ENCODE assay signal across 8 cellular contexts in the genomic region with DNA sequence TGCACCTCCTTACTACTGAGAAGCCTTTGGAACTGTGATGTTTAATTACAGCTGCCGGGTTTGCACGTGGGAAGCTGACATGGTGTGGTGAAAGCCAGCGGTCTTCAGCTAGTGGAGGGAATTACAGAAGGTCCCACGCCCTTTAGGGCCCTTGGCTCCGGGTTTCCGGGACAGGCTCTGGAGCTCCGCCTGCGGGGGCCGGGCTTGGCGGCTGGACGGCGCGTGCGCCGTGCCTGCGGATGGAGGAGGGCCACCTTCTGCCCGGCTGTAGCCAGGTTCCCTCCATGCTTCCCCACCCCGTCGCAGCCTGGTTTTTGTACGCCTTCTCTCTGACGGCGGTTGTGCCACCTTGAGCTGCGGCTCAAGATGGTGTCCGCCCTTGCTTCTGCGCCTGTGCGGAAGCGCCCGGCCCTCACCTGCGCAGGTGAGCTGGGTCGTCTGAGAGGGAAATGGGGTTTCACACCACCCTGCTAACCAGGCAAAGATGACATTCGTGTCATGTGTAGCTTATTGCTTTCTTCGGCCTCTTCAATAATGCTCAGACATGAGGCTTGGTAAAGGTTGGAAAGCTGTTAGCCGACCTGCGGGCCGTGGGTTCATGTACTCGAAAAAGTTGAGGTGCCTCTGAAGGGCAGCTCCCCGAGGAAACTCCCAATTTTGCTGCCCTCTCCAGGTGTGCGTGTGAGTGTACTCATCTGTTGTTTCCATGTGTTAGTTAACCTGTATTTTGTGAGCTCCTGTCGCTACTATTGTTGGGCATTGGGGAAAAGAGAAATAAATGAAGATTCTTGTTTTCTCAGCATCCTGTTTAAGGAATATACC. TPM values are rescaled to one million over a fixed set of nuclear protein-coding genes. Genes with fewer than 3 reads are reported as not detected.
DNase-seq lines count a peak whose midpoint lies in the region; ATAC-seq, FAIRE-seq and TF ChIP-seq lines count a peak whose summit lies in the region.

No MANE protein-coding gene starts in this region.

- peak overlapping the region; percentile 39 to 68 (median 57) for H3K4me3 ChIP-seq in breast epithelium
- H3K4me3 ChIP-seq in keratinocyte (ENCODE audit: control insufficient read depth in 2 of 3, extremely low read depth in 1 of 3, insufficient read depth in 2 of 3, low read depth in 1 of 3, low read length in 3 of 3): peak overlapping the region; percentile 21 to 67 (median 56)

- TF ChIP-seq CTCF in breast epithelium (IDR thresholded peaks at IDR 0.05) (no peak), keratinocyte (optimal IDR thresholded peaks at IDR 0.05 in 1 of 3, IDR thresholded peaks at IDR 0.05 in 1 of 3, conservative IDR thresholded peaks at IDR 0.05 in 1 of 3; ENCODE audit: extremely low read depth in 1 of 3, insufficient read depth in 2 of 3, low read length in 3 of 3) (no peak)

- H3K9ac ChIP-seq in keratinocyte (ENCODE audit: control insufficient read depth, extremely low read depth, insufficient read depth, low read length): peak overlapping the region; percentile 69

- ATAC-seq in HG03175 (IDR thresholded peaks at IDR 0.05; ENCODE audit: unreplicated experiment) (peak; percentile 37), GM19452 (IDR thresholded peaks at IDR 0.05; ENCODE audit: unreplicated experiment) (no peak), HG03025 (IDR thresholded peaks at IDR 0.05; ENCODE audit: low FRiP score, unreplicated experiment) (no peak)

- H3K9me3 ChIP-seq in breast epithelium: no peaks in the 10 kb centered on the region
- H3K9me3 ChIP-seq in keratinocyte (ENCODE audit: control insufficient read depth, low read depth, low read length): no peaks in the 10 kb centered on the region

- FAIRE-seq in keratinocyte (lab: Jason Lieb, UNC): no peak

- no peaks in the 10 kb centered on the region for H4K20me1 ChIP-seq in keratinocyte (ENCODE audit: control insufficient read depth, extremely low read depth, insufficient read depth, low read length)

- no peaks in the 10 kb centered on the region for H3K79me2 ChIP-seq in keratinocyte (ENCODE audit: control insufficient read depth, insufficient read depth, low read length)

- TF ChIP-seq POLR2A in breast epithelium (IDR thresholded peaks at IDR 0.05): no peak

- intact Hi-C loops in breast epithelium (cut with DNase I; ENCODE audit: low total_unique reads): loop anchor here (10.0 kb wide), 1 partner anchor 429 kb away; no protein-coding TSS in a partner anchor

- no peaks in the 10 kb centered on the region for H3K4me1 ChIP-seq in breast epithelium
- H3K4me1 ChIP-seq in keratinocyte (ENCODE audit: control insufficient read depth, extremely low read depth, insufficient read depth, low read length): peaks cover 7% of the 10 kb centered on the region

- dilution Hi-C loops in keratinocyte (cut with MboI; ENCODE audit: extremely low pct_ligation_motif_present, low sequenced_read_pairs): no loop called here

- H3K9me1 ChIP-seq in keratinocyte (ENCODE audit: control insufficient read depth, extremely low read depth, insufficient read depth, low read length): no peaks in the 10 kb centered on the region

- no peaks in the 10 kb centered on the region for H3K36me3 ChIP-seq in breast epithelium
- H3K36me3 ChIP-seq in keratinocyte (ENCODE audit: control insufficient read depth in 2 of 2, extremely low read depth in 1 of 2, insufficient read depth in 2 of 2, low read length in 2 of 2): peaks cover 6% of the 10 kb centered on the region in 2 experiments

- peak overlapping the region; percentile 91 for H3K4me2 ChIP-seq in keratinocyte (ENCODE audit: control insufficient read depth, extremely low read depth, insufficient read depth, low read depth, low read length)

- H2AFZ ChIP-seq in keratinocyte (ENCODE audit: control insufficient read depth, low read length): peak overlapping the region; percentile 76

- H3K27me3 ChIP-seq in breast epithelium (no peaks in the 10 kb centered on the region), keratinocyte (ENCODE audit: control insufficient read depth, extremely low read depth, insufficient read depth, low read length) (no peaks in the 10 kb centered on the region)

- DNase-seq in AG08395 (ENCODE audit: low spot score) (peak; percentile 90), breast epithelium (ENCODE audit: low spot score in 2 of 2) (peak; percentile 70 to 77), keratinocyte (ENCODE audit: low read depth, low spot score) (no peak)
- peak; percentile 8 to 32 (median 26) for DNase-seq in activated CD4-positive, CD25-positive, alpha-beta regulatory T cell (lab: John Stamatoyannopoulos, UW)
- DNase-seq in stimulated activated CD4-positive, alpha-beta T cell treated with anti-CD3 and anti-CD28 coated beads, Interleukin-1b, Interleukin-23, amount 100 ng/mL, for 1 hour (ENCODE audit: low read depth in 2 of 2): peak; percentile 25 to 26

- peak overlapping the region; percentile 86 to 87 for H3K27ac ChIP-seq in breast epithelium
- H3K27ac ChIP-seq in keratinocyte (ENCODE audit: control insufficient read depth, insufficient read depth, low read length): peak overlapping the region; percentile 47

RNA-seq across cellular contexts. Expression of a gene that starts 36.6 kb away (rescaled TPM):
- not detected for total RNA-seq in breast epithelium
- polyA plus RNA-seq in keratinocyte: not detected in 3 replicates
- polyA plus RNA-seq in keratinocyte (2011; ENCODE audit: low read depth): not detected
- not detected in 2 replicates for polyA plus RNA-seq in keratinocyte (2011; cell fraction: cytosol; rRNA removed)
- not detected in 2 replicates for polyA plus RNA-seq in keratinocyte (2011; cell fraction: nucleus; rRNA removed)
- 0.01 TPM in 1 of 2 replicates, not detected in the other for polyA plus RNA-seq in keratinocyte (2012; ENCODE audit: low replicate concordance)
- polyA minus RNA-seq in keratinocyte: 0.03 TPM in 1 of 3 replicates, not detected in the others
- not detected for polyA minus RNA-seq in keratinocyte (2011; cell fraction: cytosol; rRNA and poly(A)+ RNA removed)
- not detected in 2 replicates for polyA minus RNA-seq in keratinocyte (2011; cell fraction: nucleus; rRNA and poly(A)+ RNA removed)

RNA-seq across cellular contexts. Expression of a gene that starts 38.6 kb away (rescaled TPM):
- 10 to 100 TPM; 43.5 to 74.1 (median 66.5) TPM for total RNA-seq in breast epithelium
- 88.0 to 103 TPM (median 90.8 TPM) in 3 replicates for polyA plus RNA-seq in keratinocyte
- polyA plus RNA-seq in keratinocyte (2011; ENCODE audit: low read depth): 30.0 TPM
- polyA plus RNA-seq in keratinocyte (2011; cell fraction: cytosol; rRNA removed): 53.2 and 87.7 TPM in 2 replicates
- 96.6 and 114 TPM in 2 replicates for polyA plus RNA-seq in keratinocyte (2011; cell fraction: nucleus; rRNA removed)
- polyA plus RNA-seq in keratinocyte (2012; ENCODE audit: low replicate concordance): 60.6 and 71.4 TPM in 2 replicates
- 117 to 145 TPM (median 136 TPM) in 3 replicates for polyA minus RNA-seq in keratinocyte
- 63.3 TPM for polyA minus RNA-seq in keratinocyte (2011; cell fraction: cytosol; rRNA and poly(A)+ RNA removed)
- polyA minus RNA-seq in keratinocyte (2011; cell fraction: nucleus; rRNA and poly(A)+ RNA removed): 68.0 and 159 TPM in 2 replicates
